Comparison of ENCODE assay signal across 9 cellular contexts in the genomic region with DNA sequence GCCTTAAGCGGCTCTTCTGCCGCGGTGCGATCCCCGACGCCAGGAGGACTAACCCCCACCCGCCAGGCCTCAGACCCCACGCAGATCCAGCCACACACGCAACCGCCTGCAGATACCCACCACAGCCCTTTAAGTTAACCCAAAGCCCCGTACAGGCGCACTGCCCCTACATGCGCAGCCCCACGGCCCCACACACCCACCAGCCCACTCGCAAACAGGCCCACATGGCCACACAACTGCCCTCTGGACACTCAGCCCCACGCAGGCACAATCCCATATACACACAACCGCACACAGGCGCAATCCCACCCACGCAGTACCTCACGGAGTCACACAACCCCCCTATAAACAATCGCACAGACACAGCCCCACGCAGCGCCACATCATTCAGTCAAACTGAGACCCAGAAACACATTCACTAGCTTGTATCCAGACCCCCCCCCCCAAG. TPM values are rescaled to one million over a fixed set of nuclear protein-coding genes. Genes with fewer than 3 reads are reported as not detected.
A peak's percentile ranks its signal among the peaks of the same experiment; 100 is the strongest.
DNase-seq lines count a peak whose midpoint lies in the region; ATAC-seq and TF ChIP-seq lines count a peak whose summit lies in the region.
"Had no signal": no experiment of that assay in that cellular context is flagged by ENCODE, and none has a peak within 500 bp of the region (broad histone marks: within the 10 kb centered on the region; RNA-seq: fewer than 3 reads in every experiment).

No MANE protein-coding gene starts in this region.

- H3K4me1 Mint-ChIP-seq in activated T-helper 2 cell treated with anti-CD3 and anti-CD28 coated beads, Interferon-gamma antibody, Interleukin-2, Interleukin-4, amounts not matched to agents 10 μg/mL and 5 μg/mL and 100 μg/mL, durations not matched to agents 14 hours and 24 hours and 36 hours (ENCODE audit: low read depth): peaks cover 28% of the 10 kb centered on the region
- H3K4me1 Mint-ChIP-seq in glutamatergic neuron (ENCODE audit: low read depth, unreplicated experiment): peaks cover 39% of the 10 kb centered on the region

- ATAC-seq in HG03280 (IDR thresholded peaks at IDR 0.05; ENCODE audit: unreplicated experiment): no peak

- H3K27me3 ChIP-seq in skeletal muscle tissue (ENCODE audit: control insufficient read depth in 3 of 3, insufficient read depth in 3 of 3, low read length in 3 of 3): peaks cover 0 to 8% (median 4%) of the 10 kb centered on the region in 3 donors

- no peaks in the 10 kb centered on the region for H3K9me3 Mint-ChIP-seq in activated T-helper 2 cell treated with anti-CD3 and anti-CD28 coated beads, Interferon-gamma antibody, Interleukin-2, Interleukin-4, amounts not matched to agents 10 μg/mL and 5 μg/mL and 100 μg/mL, durations not matched to agents 14 hours and 24 hours and 36 hours
- H3K9me3 Mint-ChIP-seq in glutamatergic neuron (ENCODE audit: unreplicated experiment): peaks cover 37% of the 10 kb centered on the region

- H3K4me3 ChIP-seq in GM12875 (ENCODE audit: low read depth, low read length) (peak overlapping the region; percentile 85), skeletal muscle tissue (ENCODE audit: low read length in 3 of 3) (peak overlapping the region; percentile 45 to 58 (median 48))

- no peak overlapping the region for H3K27ac Mint-ChIP-seq in activated T-helper 2 cell treated with anti-CD3 and anti-CD28 coated beads, Interferon-gamma antibody, Interleukin-2, Interleukin-4, amounts not matched to agents 10 μg/mL and 5 μg/mL and 100 μg/mL, durations not matched to agents 14 hours and 24 hours and 36 hours
- peak overlapping the region; percentile 93 for H3K27ac Mint-ChIP-seq in glutamatergic neuron (ENCODE audit: unreplicated experiment)

- H3K36me3 ChIP-seq in skeletal muscle tissue (ENCODE audit: control insufficient read depth in 3 of 3, insufficient read depth in 3 of 3, low read length in 3 of 3): no peaks in the 10 kb centered on the region

- H3K4me1 ChIP-seq in skeletal muscle tissue (ENCODE audit: control insufficient read depth in 3 of 3, insufficient read depth in 3 of 3, low read length in 3 of 3): peaks cover 8 to 23% (median 19%) of the 10 kb centered on the region in 3 donors

- H3K36me3 Mint-ChIP-seq in activated T-helper 2 cell treated with anti-CD3 and anti-CD28 coated beads, Interferon-gamma antibody, Interleukin-2, Interleukin-4, amounts not matched to agents 10 μg/mL and 5 μg/mL and 100 μg/mL, durations not matched to agents 14 hours and 24 hours and 36 hours (ENCODE audit: low read depth): peaks cover 8% of the 10 kb centered on the region
- H3K36me3 Mint-ChIP-seq in glutamatergic neuron (ENCODE audit: unreplicated experiment): peaks cover 4% of the 10 kb centered on the region

- peak overlapping the region in 2 of 3 donors; percentile 23 to 50 for H3K9ac ChIP-seq in skeletal muscle tissue (ENCODE audit: low read depth in 1 of 3, low read length in 3 of 3)

- no peak for DNase-seq in activated T-helper 2 cell treated with anti-CD3 and anti-CD28 coated beads, Interferon-gamma antibody, Interleukin-2, Interleukin-4, amounts not matched to agents 10 μg/mL and 5 μg/mL and 100 μg/mL, durations not matched to agents 14 hours and 24 hours and 36 hours (ENCODE audit: low spot score)
- DNase-seq in glutamatergic neuron (no peak), NCI-H2081 (lab: John Stamatoyannopoulos, UW) (no peak), SK-N-DZ (ENCODE audit: low spot score) (no peak)
- no peak for DNase-seq in activated CD8-positive, alpha-beta memory T cell treated with anti-CD3 and anti-CD28 coated beads, Interleukin-2, amount 50 U/mL, for 48 hours
- DNase-seq: left lung had no signal

- no peak overlapping the region for H3K27ac ChIP-seq in skeletal muscle tissue (ENCODE audit: low read depth, low read length)

- peaks cover 31% of the 10 kb centered on the region for H3K27me3 Mint-ChIP-seq in activated T-helper 2 cell treated with anti-CD3 and anti-CD28 coated beads, Interferon-gamma antibody, Interleukin-2, Interleukin-4, amounts not matched to agents 10 μg/mL and 5 μg/mL and 100 μg/mL, durations not matched to agents 14 hours and 24 hours and 36 hours (ENCODE audit: low read depth)
- peaks cover 31% of the 10 kb centered on the region for H3K27me3 Mint-ChIP-seq in glutamatergic neuron (ENCODE audit: unreplicated experiment)

- H3K9me3 ChIP-seq in skeletal muscle tissue (ENCODE audit: control insufficient read depth in 3 of 3, low read length in 3 of 3): no peaks in the 10 kb centered on the region
- H3K9me3 ChIP-seq: left lung had no signal

- TF ChIP-seq CTCF in GM12875 (IDR thresholded peaks at IDR 0.05; ENCODE audit: borderline replicate concordance, insufficient read depth, low read depth, low read length): no peak
- TF ChIP-seq CTCF in glutamatergic neuron (IDR thresholded peaks at IDR 0.05; ENCODE audit: partially characterized antibody, unreplicated experiment): no peak

- H3K4me3 Mint-ChIP-seq in activated T-helper 2 cell treated with anti-CD3 and anti-CD28 coated beads, Interferon-gamma antibody, Interleukin-2, Interleukin-4, amounts not matched to agents 10 μg/mL and 5 μg/mL and 100 μg/mL, durations not matched to agents 14 hours and 24 hours and 36 hours (ENCODE audit: low read depth): peak overlapping the region; percentile 47
- H3K4me3 Mint-ChIP-seq in glutamatergic neuron (ENCODE audit: unreplicated experiment): peak overlapping the region; percentile 94

- intact Hi-C loops in activated T-helper 2 cell treated with anti-CD3 and anti-CD28 coated beads, Interferon-gamma antibody, Interleukin-2, Interleukin-4, amounts not matched to agents 10 μg/mL and 5 μg/mL and 100 μg/mL, durations not matched to agents 14 hours and 24 hours and 36 hours (cut with micrococcal nuclease): loop anchor here (5.0 kb wide), 2 partner anchors 41 to 59 kb away; a partner anchor contains a TSS

RNA-seq across cellular contexts. Expression of a gene that starts 41.7 kb away (rescaled TPM):
- total RNA-seq in activated T-helper 2 cell treated with anti-CD3 and anti-CD28 coated beads, Interferon-gamma antibody, Interleukin-2, Interleukin-4, amounts not matched to agents 10 μg/mL and 5 μg/mL and 100 μg/mL, durations not matched to agents 14 hours and 24 hours and 36 hours: 33.5 and 36.5 TPM in 2 replicates
- total RNA-seq in glutamatergic neuron (ENCODE audit: unreplicated experiment) (70.2 TPM), skeletal muscle tissue (3.1 TPM)
- polyA plus RNA-seq in SK-N-DZ (2014; cell fraction: cytosol; rRNA removed): 18.2 and 22.8 TPM in 2 replicates
- 38.5 and 70.0 TPM in 2 replicates for polyA plus RNA-seq in SK-N-DZ (2014; cell fraction: nucleus; rRNA removed)
